ENCODE assay signal across 32 cellular contexts in genomic region chr22:39486951-39487825, GRCh38. TPM values are rescaled to one million over a fixed set of nuclear protein-coding genes. Genes with fewer than 3 reads are reported as not detected.
DNase-seq lines count a peak whose midpoint lies in the region; ATAC-seq and TF ChIP-seq lines count a peak whose summit lies in the region.
"Had no signal": no experiment of that assay in that cellular context is flagged by ENCODE, and none has a peak within 500 bp of the region (broad histone marks: within the 10 kb centered on the region; RNA-seq: fewer than 3 reads in every experiment).

No MANE protein-coding gene starts in this region.

- no peaks in the 10 kb centered on the region for H3K36me3 ChIP-seq in right atrium auricular region
- H3K36me3 ChIP-seq in ascending aorta = no peaks in the 10 kb centered on the region
- H3K36me3 ChIP-seq: gastrocnemius medialis, prostate gland had no signal

- H3K4me1 Mint-ChIP-seq in glutamatergic neuron (ENCODE audit: low read depth, unreplicated experiment) = peaks cover 6% of the 10 kb centered on the region

- no peak for DNase-seq in Right ventricle myocardium inferior (ENCODE audit: missing footprints)
- no peak for DNase-seq in right atrium auricular region (ENCODE audit: low spot score)
- DNase-seq in glutamatergic neuron = no peak
- DNase-seq in midbrain (lab: John Stamatoyannopoulos, UW) = peak; percentile 61
- no peak for DNase-seq in ascending aorta (ENCODE audit: low spot score in 2 of 2)
- DNase-seq: activated CD4-positive, alpha-beta T cell treated with anti-CD3 and anti-CD28 coated beads, Interleukin-2, amount 50 U/mL, for 48 hours; activated CD8-positive, alpha-beta memory T cell treated with anti-CD3 and anti-CD28 coated beads, Interleukin-2, amount 50 U/mL, for 4 hours; activated naive CD4-positive, alpha-beta T cell treated with Interleukin-2 at 50 U/mL for 16 hours; Calu3; CD4-positive, CD25-positive, alpha-beta regulatory T cell; gastrocnemius medialis; H9; hippocampal formation; KBM-7; mesendoderm; NCI-H1092; NCI-H187 treated with DMSO at 0.1 percent for 48 hours; NCI-H2171 treated with DMSO at 0.1 percent for 48 hours; NCI-H524; OCI-M1; SK-N-SH; stimulated activated CD4-positive, alpha-beta T cell treated with anti-CD3 and anti-CD28 coated beads, Interleukin-15, amount 100 ng/mL, for 24 hours; stimulated activated CD4-positive, alpha-beta T cell treated with anti-CD3 and anti-CD28 coated beads, Interleukin-4, amount 100 ng/mL, for 4 hours; trophoblast cell had no signal

- TF ChIP-seq CTCF in right atrium auricular region (IDR thresholded peaks at IDR 0.05) (no peak), glutamatergic neuron (IDR thresholded peaks at IDR 0.05; ENCODE audit: partially characterized antibody, unreplicated experiment) (no peak), ascending aorta (IDR thresholded peaks at IDR 0.05) (no peak)

- H3K27ac ChIP-seq in right atrium auricular region (no peak overlapping the region), ascending aorta (no peak overlapping the region)
- H3K27ac ChIP-seq: prostate gland had no signal

- intact Hi-C loops in Right ventricle myocardium inferior (cut with DNase I) (no loop called here), ascending aorta (cut with DNase I) (no loop called here)

- ATAC-seq in Right ventricle myocardium inferior (peak; percentile 26), GM19395 (IDR thresholded peaks at IDR 0.05; ENCODE audit: unreplicated experiment) (no peak), GM21367 (IDR thresholded peaks at IDR 0.05; ENCODE audit: unreplicated experiment) (no peak), GM21786 (IDR thresholded peaks at IDR 0.05; ENCODE audit: unreplicated experiment) (no peak)
- ATAC-seq: activated CD4-positive, CD25-positive, alpha-beta regulatory T cell treated with anti-CD3 and anti-CD28 coated beads, Interleukin-2, amount 50 U/mL, for 24 hours; gastrocnemius medialis had no signal

- no peaks in the 10 kb centered on the region for H3K27me3 ChIP-seq in right atrium auricular region
- H3K27me3 ChIP-seq in ascending aorta = no peaks in the 10 kb centered on the region
- H3K27me3 ChIP-seq: gastrocnemius medialis had no signal

- H3K27me3 Mint-ChIP-seq in glutamatergic neuron (ENCODE audit: unreplicated experiment) = peaks cover 3% of the 10 kb centered on the region

- H3K9me3 ChIP-seq in right atrium auricular region (no peaks in the 10 kb centered on the region), ascending aorta (no peaks in the 10 kb centered on the region)
- H3K9me3 ChIP-seq: gastrocnemius medialis, prostate gland, SK-N-SH had no signal

- no peak overlapping the region for H3K4me3 Mint-ChIP-seq in glutamatergic neuron (ENCODE audit: unreplicated experiment)
- H3K4me3 Mint-ChIP-seq: activated T-helper 1 cell treated with anti-CD3 and anti-CD28 coated beads, Interleukin-12 subunit alpha, Interleukin-12 subunit beta, Interleukin-2, Interleukin-4 antibody, amounts not matched to agents 30 ng/mL and 10 ng/mL and 1 ng/mL, durations not matched to agents 14 hours and 24 hours and 36 hours; CD4-positive, CD25-positive, alpha-beta regulatory T cell; H9 had no signal

- H3K27ac Mint-ChIP-seq in glutamatergic neuron (ENCODE audit: unreplicated experiment) = peak overlapping the region; percentile 53
- H3K27ac Mint-ChIP-seq: activated T-helper 1 cell treated with anti-CD3 and anti-CD28 coated beads, Interleukin-12 subunit alpha, Interleukin-12 subunit beta, Interleukin-2, Interleukin-4 antibody, amounts not matched to agents 30 ng/mL and 10 ng/mL and 1 ng/mL, durations not matched to agents 14 hours and 24 hours and 36 hours; CD4-positive, CD25-positive, alpha-beta regulatory T cell; H9 had no signal

- peaks cover 0 to 12% of the 10 kb centered on the region in 2 donors for H3K4me1 ChIP-seq in right atrium auricular region
- no peaks in the 10 kb centered on the region for H3K4me1 ChIP-seq in ascending aorta
- H3K4me1 ChIP-seq: gastrocnemius medialis, prostate gland had no signal

- peaks cover 4% of the 10 kb centered on the region for H3K9me3 Mint-ChIP-seq in glutamatergic neuron (ENCODE audit: unreplicated experiment)
- H3K9me3 Mint-ChIP-seq: activated T-helper 1 cell treated with anti-CD3 and anti-CD28 coated beads, Interleukin-12 subunit alpha, Interleukin-12 subunit beta, Interleukin-2, Interleukin-4 antibody, amounts not matched to agents 30 ng/mL and 10 ng/mL and 1 ng/mL, durations not matched to agents 14 hours and 24 hours and 36 hours; CD4-positive, CD25-positive, alpha-beta regulatory T cell; H9 had no signal

- H3K4me3 ChIP-seq in right atrium auricular region = no peak overlapping the region
- no peak overlapping the region for H3K4me3 ChIP-seq in ascending aorta
- H3K4me3 ChIP-seq: gastrocnemius medialis, prostate gland had no signal

- H3K36me3 Mint-ChIP-seq in glutamatergic neuron (ENCODE audit: unreplicated experiment) = no peaks in the 10 kb centered on the region
- H3K36me3 Mint-ChIP-seq: CD4-positive, CD25-positive, alpha-beta regulatory T cell had no signal

RNA-seq across cellular contexts. Expression of gene MIEF1, which starts 14.9 kb away (rescaled TPM):
- total RNA-seq in Right ventricle myocardium inferior = 17.3 TPM
- total RNA-seq in right atrium auricular region = 10 to 100 TPM; 14.4 to 22.1 TPM
- 40.0 TPM for total RNA-seq in glutamatergic neuron (ENCODE audit: unreplicated experiment)
- total RNA-seq in ascending aorta = 22.5 TPM

RNA-seq across cellular contexts. Expression of gene MGAT3, which starts 30.4 kb away (rescaled TPM):
- total RNA-seq in Right ventricle myocardium inferior (5.9 TPM), right atrium auricular region (10 to 100 TPM in 1 of 2 donors, 1 to 10 TPM in 1; 2.9 to 11.3 TPM), glutamatergic neuron (ENCODE audit: unreplicated experiment) (12.8 TPM), ascending aorta (9.8 TPM)
- total RNA-seq: M059J, myocyte had no signal

RNA-seq across cellular contexts. Expression of gene ATF4, which starts 33.2 kb away (rescaled TPM):
- 204 TPM for total RNA-seq in Right ventricle myocardium inferior
- 100 to 1,000 TPM; 155 to 256 TPM for total RNA-seq in right atrium auricular region
- total RNA-seq in glutamatergic neuron (ENCODE audit: unreplicated experiment) = 509 TPM
- total RNA-seq in ascending aorta = 173 TPM

RNA-seq across cellular contexts. Expression of gene RPS19BP1, which starts 45.4 kb away (rescaled TPM):
- total RNA-seq in Right ventricle myocardium inferior (61.9 TPM), right atrium auricular region (100 to 1,000 TPM in 1 of 2 donors, 10 to 100 TPM in 1; 88.1 to 135 TPM), glutamatergic neuron (ENCODE audit: unreplicated experiment) (59.6 TPM), ascending aorta (218 TPM)
